Comparison of ENCODE assay signal across 2 cellular contexts in the genomic region with DNA sequence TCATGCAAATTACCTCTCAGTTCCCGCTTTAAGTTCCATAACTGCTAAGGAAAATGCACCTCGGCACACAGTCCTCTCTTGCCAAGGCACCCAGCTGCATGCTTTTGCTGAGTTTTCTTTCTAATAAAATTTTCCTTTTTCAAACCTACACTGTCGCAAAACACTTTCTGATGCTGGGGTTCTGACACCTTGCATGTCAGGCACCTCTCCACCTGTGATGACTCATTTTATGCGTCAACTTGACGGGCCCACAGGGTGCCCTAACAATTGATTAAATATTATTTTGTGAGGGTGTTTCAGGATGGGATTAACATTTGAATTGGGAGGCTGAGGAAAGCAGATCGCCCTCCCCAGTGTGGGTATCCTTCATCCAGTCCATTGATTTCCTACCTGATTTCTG.
TF ChIP-seq lines count a peak whose summit lies in the region.

No MANE protein-coding gene starts in this region.

TF ChIP-seq in GM23338, 12 proteins besides CTCF, POLR2A, EP300 and RAD21 (continues in another document):
- TF ChIP-seq STAT1 (IDR thresholded peaks at IDR 0.05; ENCODE audit: unreplicated experiment) (no peak), JUNB (IDR thresholded peaks at IDR 0.05; ENCODE audit: unreplicated experiment) (no peak), ZNF114 (CRISPR knock-in tag; IDR thresholded peaks at IDR 0.05) (no peak), ZNF331 (CRISPR knock-in tag; IDR thresholded peaks at IDR 0.05; ENCODE audit: low read depth) (no peak), CREB1 (CRISPR knock-in tag; IDR thresholded peaks at IDR 0.05; ENCODE audit: low read depth) (no peak), POLR2AphosphoS5 (IDR thresholded peaks at IDR 0.05; ENCODE audit: low read depth) (no peak), ETS1 (IDR thresholded peaks at IDR 0.05) (no peak), EZH2phosphoT487 (IDR thresholded peaks at IDR 0.05; ENCODE audit: unreplicated experiment) (no peak), EZH2 (IDR thresholded peaks at IDR 0.05; ENCODE audit: low read depth, unreplicated experiment) (no peak)
- TF ChIP-seq, protein P1, sequence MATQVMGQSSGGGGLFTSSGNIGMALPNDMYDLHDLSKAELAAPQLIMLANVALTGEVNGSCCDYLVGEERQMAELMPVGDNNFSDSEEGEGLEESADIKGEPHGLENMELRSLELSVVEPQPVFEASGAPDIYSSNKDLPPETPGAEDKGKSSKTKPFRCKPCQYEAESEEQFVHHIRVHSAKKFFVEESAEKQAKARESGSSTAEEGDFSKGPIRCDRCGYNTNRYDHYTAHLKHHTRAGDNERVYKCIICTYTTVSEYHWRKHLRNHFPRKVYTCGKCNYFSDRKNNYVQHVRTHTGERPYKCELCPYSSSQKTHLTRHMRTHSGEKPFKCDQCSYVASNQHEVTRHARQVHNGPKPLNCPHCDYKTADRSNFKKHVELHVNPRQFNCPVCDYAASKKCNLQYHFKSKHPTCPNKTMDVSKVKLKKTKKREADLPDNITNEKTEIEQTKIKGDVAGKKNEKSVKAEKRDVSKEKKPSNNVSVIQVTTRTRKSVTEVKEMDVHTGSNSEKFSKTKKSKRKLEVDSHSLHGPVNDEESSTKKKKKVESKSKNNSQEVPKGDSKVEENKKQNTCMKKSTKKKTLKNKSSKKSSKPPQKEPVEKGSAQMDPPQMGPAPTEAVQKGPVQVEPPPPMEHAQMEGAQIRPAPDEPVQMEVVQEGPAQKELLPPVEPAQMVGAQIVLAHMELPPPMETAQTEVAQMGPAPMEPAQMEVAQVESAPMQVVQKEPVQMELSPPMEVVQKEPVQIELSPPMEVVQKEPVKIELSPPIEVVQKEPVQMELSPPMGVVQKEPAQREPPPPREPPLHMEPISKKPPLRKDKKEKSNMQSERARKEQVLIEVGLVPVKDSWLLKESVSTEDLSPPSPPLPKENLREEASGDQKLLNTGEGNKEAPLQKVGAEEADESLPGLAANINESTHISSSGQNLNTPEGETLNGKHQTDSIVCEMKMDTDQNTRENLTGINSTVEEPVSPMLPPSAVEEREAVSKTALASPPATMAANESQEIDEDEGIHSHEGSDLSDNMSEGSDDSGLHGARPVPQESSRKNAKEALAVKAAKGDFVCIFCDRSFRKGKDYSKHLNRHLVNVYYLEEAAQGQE (IDR thresholded peaks at IDR 0.05; ENCODE audit: unreplicated experiment), result no peak

TF ChIP-seq in WTC11, 78 proteins besides CTCF, POLR2A, EP300 and RAD21:
- TF ChIP-seq MAX (CRISPR knock-in tag; IDR thresholded peaks at IDR 0.05) (no peak), EMX1 (CRISPR knock-in tag; IDR thresholded peaks at IDR 0.05) (no peak), GTF2I (CRISPR knock-in tag; conservative IDR thresholded peaks at IDR 0.05) (no peak)
